8 cellular contexts compared by ENCODE assay signal in the genomic region with DNA sequence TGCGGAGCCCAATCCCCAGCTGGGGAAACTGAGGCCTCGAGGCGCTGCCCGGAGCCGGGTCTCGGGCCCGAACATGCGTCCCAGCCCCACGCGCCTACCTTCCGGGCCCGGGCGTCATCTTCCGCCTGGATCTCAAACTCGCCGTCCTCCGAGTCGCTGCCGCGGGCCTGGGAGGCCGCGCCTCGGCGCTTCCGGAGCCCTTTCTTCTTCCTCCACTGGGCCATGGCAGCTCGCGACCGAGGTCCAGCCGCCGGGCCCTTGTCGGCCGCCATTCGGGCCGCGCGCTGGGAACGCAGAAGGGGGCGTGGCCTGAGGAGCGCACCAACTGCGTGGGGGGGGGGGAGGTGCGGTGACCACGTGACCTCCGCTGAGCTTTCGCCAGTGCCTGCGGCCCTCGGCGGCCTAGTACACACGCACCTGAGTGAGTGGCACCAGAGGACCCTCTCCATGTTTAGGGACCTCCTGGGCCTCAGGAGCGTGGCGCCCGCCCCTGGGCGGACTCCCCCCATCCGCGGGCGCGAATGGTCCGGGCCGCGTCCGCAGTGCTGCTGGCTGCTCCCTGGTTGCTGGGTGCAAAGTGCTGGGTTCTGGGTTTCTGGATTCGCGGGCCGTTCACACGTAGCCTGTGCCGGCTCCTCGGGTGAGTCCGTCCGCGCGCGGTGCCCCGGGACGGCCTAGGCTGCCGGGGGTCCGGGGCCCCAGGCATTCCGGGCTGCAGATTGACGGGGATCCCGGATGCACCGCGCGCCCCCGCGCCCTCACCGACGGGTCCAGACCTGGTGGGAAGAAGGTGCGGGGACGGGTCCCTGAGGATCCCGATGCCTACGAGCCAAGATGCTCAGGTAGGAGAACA. TPM values are rescaled to one million over a fixed set of nuclear protein-coding genes. Genes with fewer than 3 reads are reported as not detected.
DNase-seq lines count a peak whose midpoint lies in the region; ATAC-seq, FAIRE-seq and TF ChIP-seq lines count a peak whose summit lies in the region.

A gene with protein sequence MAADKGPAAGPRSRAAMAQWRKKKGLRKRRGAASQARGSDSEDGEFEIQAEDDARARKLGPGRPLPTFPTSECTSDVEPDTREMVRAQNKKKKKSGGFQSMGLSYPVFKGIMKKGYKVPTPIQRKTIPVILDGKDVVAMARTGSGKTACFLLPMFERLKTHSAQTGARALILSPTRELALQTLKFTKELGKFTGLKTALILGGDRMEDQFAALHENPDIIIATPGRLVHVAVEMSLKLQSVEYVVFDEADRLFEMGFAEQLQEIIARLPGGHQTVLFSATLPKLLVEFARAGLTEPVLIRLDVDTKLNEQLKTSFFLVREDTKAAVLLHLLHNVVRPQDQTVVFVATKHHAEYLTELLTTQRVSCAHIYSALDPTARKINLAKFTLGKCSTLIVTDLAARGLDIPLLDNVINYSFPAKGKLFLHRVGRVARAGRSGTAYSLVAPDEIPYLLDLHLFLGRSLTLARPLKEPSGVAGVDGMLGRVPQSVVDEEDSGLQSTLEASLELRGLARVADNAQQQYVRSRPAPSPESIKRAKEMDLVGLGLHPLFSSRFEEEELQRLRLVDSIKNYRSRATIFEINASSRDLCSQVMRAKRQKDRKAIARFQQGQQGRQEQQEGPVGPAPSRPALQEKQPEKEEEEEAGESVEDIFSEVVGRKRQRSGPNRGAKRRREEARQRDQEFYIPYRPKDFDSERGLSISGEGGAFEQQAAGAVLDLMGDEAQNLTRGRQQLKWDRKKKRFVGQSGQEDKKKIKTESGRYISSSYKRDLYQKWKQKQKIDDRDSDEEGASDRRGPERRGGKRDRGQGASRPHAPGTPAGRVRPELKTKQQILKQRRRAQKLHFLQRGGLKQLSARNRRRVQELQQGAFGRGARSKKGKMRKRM (minus strand): TSS at position 299 of the 853 bp plus-strand sequence. CDS start 27 bp downstream, at position 272.
A gene with protein sequence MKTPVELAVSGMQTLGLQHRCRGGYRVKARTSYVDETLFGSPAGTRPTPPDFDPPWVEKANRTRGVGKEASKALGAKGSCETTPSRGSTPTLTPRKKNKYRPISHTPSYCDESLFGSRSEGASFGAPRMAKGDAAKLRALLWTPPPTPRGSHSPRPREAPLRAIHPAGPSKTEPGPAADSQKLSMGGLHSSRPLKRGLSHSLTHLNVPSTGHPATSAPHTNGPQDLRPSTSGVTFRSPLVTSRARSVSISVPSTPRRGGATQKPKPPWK (plus strand): TSS at position 542 of the 853 bp plus-strand sequence. CDS start 1,026 bp downstream, outside the sequence.

- DNase-seq in D341Med (ENCODE audit: low spot score) = peak; percentile 91
- peak; percentile 70 for DNase-seq in HTR-8/SVneo (ENCODE audit: insufficient read length, low spot score)
- peak; percentile 78 for DNase-seq in activated T-cell treated with anti-CD3 and anti-CD28 coated beads, Interleukin-2, amount 50 U/mL, for 4 hours
- peak; percentile 66 for DNase-seq in stimulated activated CD8-positive, alpha-beta memory T cell treated with anti-CD3 and anti-CD28 coated beads, Interleukin-7, amount 100 ng/mL, for 24 hours (ENCODE audit: low read depth)

- ATAC-seq in GM21367 (IDR thresholded peaks at IDR 0.05; ENCODE audit: unreplicated experiment) (peak; percentile 43), esophagus mucosa (peak; percentile 82)
- peak; percentile 65 to 67 for ATAC-seq in activated T-cell treated with anti-CD3 and anti-CD28 coated beads, Interleukin-2, amount 50 U/mL, for 4 hours

- peak; percentile 28 for FAIRE-seq in HTR-8/SVneo (lab: Jason Lieb, UNC)

- H3K27me3 Mint-ChIP-seq in activated T-cell treated with anti-CD3 and anti-CD28 coated beads, Interleukin-2, amount 50 U/mL, for 4 hours (ENCODE audit: low read depth) = no peaks in the 10 kb centered on the region

- peak within 1 kb of the TSS; percentile 80 for H3K27ac ChIP-seq in muscle layer of duodenum (ENCODE audit: low read length)

- H3K27me3 ChIP-seq in muscle layer of duodenum (ENCODE audit: low read depth, low read length) = no peaks in the 10 kb centered on the region

- H3K9me3 Mint-ChIP-seq in activated T-cell treated with anti-CD3 and anti-CD28 coated beads, Interleukin-2, amount 50 U/mL, for 4 hours = no peaks in the 10 kb centered on the region

- H3K4me1 ChIP-seq in muscle layer of duodenum (ENCODE audit: control insufficient read depth in 1 of 2, insufficient read depth in 2 of 2, low read length in 2 of 2) = peaks cover 13 to 22% of the 10 kb centered on the region in 2 donors

- H3K36me3 Mint-ChIP-seq in activated T-cell treated with anti-CD3 and anti-CD28 coated beads, Interleukin-2, amount 50 U/mL, for 4 hours (ENCODE audit: insufficient read depth) = peaks cover 24% of the 10 kb centered on the region

- peaks cover 36% of the 10 kb centered on the region for H3K4me1 Mint-ChIP-seq in activated T-cell treated with anti-CD3 and anti-CD28 coated beads, Interleukin-2, amount 50 U/mL, for 4 hours (ENCODE audit: low read depth)

- peak within 1 kb of the TSS; percentile 78 to 95 for H3K4me3 ChIP-seq in muscle layer of duodenum (ENCODE audit: low read depth in 1 of 2, low read length in 2 of 2)

- H3K4me3 Mint-ChIP-seq in activated T-cell treated with anti-CD3 and anti-CD28 coated beads, Interleukin-2, amount 50 U/mL, for 4 hours = peak within 1 kb of the TSS; percentile 95

- no peaks in the 10 kb centered on the region for H3K9me3 ChIP-seq in muscle layer of duodenum (ENCODE audit: control insufficient read depth in 1 of 2, low read length in 2 of 2)

- H3K36me3 ChIP-seq in muscle layer of duodenum (ENCODE audit: control insufficient read depth in 1 of 2, insufficient read depth in 2 of 2, low read length in 2 of 2) = peaks cover 4 to 14% of the 10 kb centered on the region in 2 donors

TF ChIP-seq in PFSK-1, 5 proteins besides CTCF, POLR2A, EP300 and RAD21:
- TF ChIP-seq, protein P1, sequence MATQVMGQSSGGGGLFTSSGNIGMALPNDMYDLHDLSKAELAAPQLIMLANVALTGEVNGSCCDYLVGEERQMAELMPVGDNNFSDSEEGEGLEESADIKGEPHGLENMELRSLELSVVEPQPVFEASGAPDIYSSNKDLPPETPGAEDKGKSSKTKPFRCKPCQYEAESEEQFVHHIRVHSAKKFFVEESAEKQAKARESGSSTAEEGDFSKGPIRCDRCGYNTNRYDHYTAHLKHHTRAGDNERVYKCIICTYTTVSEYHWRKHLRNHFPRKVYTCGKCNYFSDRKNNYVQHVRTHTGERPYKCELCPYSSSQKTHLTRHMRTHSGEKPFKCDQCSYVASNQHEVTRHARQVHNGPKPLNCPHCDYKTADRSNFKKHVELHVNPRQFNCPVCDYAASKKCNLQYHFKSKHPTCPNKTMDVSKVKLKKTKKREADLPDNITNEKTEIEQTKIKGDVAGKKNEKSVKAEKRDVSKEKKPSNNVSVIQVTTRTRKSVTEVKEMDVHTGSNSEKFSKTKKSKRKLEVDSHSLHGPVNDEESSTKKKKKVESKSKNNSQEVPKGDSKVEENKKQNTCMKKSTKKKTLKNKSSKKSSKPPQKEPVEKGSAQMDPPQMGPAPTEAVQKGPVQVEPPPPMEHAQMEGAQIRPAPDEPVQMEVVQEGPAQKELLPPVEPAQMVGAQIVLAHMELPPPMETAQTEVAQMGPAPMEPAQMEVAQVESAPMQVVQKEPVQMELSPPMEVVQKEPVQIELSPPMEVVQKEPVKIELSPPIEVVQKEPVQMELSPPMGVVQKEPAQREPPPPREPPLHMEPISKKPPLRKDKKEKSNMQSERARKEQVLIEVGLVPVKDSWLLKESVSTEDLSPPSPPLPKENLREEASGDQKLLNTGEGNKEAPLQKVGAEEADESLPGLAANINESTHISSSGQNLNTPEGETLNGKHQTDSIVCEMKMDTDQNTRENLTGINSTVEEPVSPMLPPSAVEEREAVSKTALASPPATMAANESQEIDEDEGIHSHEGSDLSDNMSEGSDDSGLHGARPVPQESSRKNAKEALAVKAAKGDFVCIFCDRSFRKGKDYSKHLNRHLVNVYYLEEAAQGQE (IDR thresholded peaks at IDR 0.05; ENCODE audit: insufficient read depth in 1 of 2, low read depth in 2 of 2, low read length in 2 of 2) = peak in 1 of 2 experiments; percentile 46; a peak in 2 of 4 replicates
- TF ChIP-seq POLR2AphosphoS5 (IDR thresholded peaks at IDR 0.05; ENCODE audit: low read depth, low read length) (peak; percentile 48; the same call in 1 of the 2 replicates), FOXP2 (optimal IDR thresholded peaks at IDR 0.05; ENCODE audit: borderline replicate concordance, extremely low read depth, extremely low read length, insufficient read depth) (peak; percentile 54), SIN3A (IDR thresholded peaks at IDR 0.05; ENCODE audit: borderline replicate concordance, insufficient read depth, low read length) (no peak; the same call in 1 of the 2 replicates), TAF1 (IDR thresholded peaks at IDR 0.05; ENCODE audit: borderline replicate concordance, insufficient read depth, low read length) (peak; percentile 92)

RNA-seq across cellular contexts. Expression of the first gene that starts in this region (rescaled TPM):
- polyA plus RNA-seq in PFSK-1 (2012; ENCODE audit: insufficient read length, low read depth) = 206 TPM
- 100 to 1,000 TPM; 213 to 236 (median 232) TPM for total RNA-seq in activated T-cell treated with anti-CD3 and anti-CD28 coated beads, Interleukin-2, amount 50 U/mL, for 4 hours
- total RNA-seq in esophagus mucosa = 46.6 TPM

RNA-seq across cellular contexts. Expression of the second gene that starts in this region (rescaled TPM):
- polyA plus RNA-seq in PFSK-1 (2012; ENCODE audit: insufficient read length, low read depth) = 45.6 TPM
- 10 to 100 TPM; 24.6 to 31.0 (median 27.5) TPM for total RNA-seq in activated T-cell treated with anti-CD3 and anti-CD28 coated beads, Interleukin-2, amount 50 U/mL, for 4 hours
- total RNA-seq in esophagus mucosa = 11.0 TPM

Comparison
In these comparisons a context has a peak if more than half of its experiments do, and no peak if none do; other contexts are left out.
1. Peak in every context shown above with its lines: DNase-seq, ATAC-seq, H3K4me3 ChIP-seq and H3K27ac ChIP-seq.